ENCODE assay signal across 8 cellular contexts in genomic region chr13:36297600-36298338, GRCh38. TPM values are rescaled to one million over a fixed set of nuclear protein-coding genes. Genes with fewer than 3 reads are reported as not detected.
DNase-seq lines count a peak whose midpoint lies in the region; ATAC-seq and TF ChIP-seq lines count a peak whose summit lies in the region.

Gene CCDC169 (minus strand): TSS chr13:36297814. CDS start chr13:36297719, 95 bp downstream.

- TF ChIP-seq CTCF in BJ (IDR thresholded peaks at IDR 0.05; ENCODE audit: insufficient read depth, low read depth, low read length) (no peak), spleen (IDR thresholded peaks at IDR 0.05 in 8 of 11, conservative IDR thresholded peaks at IDR 0.05 in 3 of 11) (no peak)

- peaks cover 0 to 20% (median 10%) of the 10 kb centered on the region in 6 donors for H3K4me1 ChIP-seq in spleen

- H3K27me3 ChIP-seq in BJ (ENCODE audit: control insufficient read depth, insufficient read depth, low read length) (no peaks in the 10 kb centered on the region), spleen (replicated peaks in 1 of 7) (peaks cover 0 to 29% (median 0%) of the 10 kb centered on the region in 7 donors)

- peak within 1 kb of the TSS; percentile 61 for H3K4me3 ChIP-seq in BJ (ENCODE audit: low read depth, low read length)
- H3K4me3 ChIP-seq in spleen: peak within 1 kb of the TSS; percentile 36 to 73 (median 48)

- H3K27ac ChIP-seq in caudate nucleus (ENCODE audit: low read depth, low read length) (no peak within 1 kb of the TSS), spleen (peak within 1 kb of the TSS in 1 of 8 donors; percentile 27)

- intact Hi-C loops in spleen (cut with DNase I; ENCODE audit: low total_unique reads): no loop called here

- no peaks in the 10 kb centered on the region for H3K9me3 ChIP-seq in spleen

- H3K36me3 ChIP-seq in BJ (ENCODE audit: control insufficient read depth, insufficient read depth, low read length) (no peaks in the 10 kb centered on the region), spleen (peaks cover 0 to 16% (median 0%) of the 10 kb centered on the region in 6 donors)

- 1 to 5% (median 2%) methylated on average over 29 to 43 of the region's 43 CpGs for WGBS in spleen, 5 donors

- no peak for TF ChIP-seq POLR2A in spleen (IDR thresholded peaks at IDR 0.05)

- no peak for DNase-seq in BJ (ENCODE audit: low read depth)
- DNase-seq in NCI-H1105 (lab: John Stamatoyannopoulos, UW): peak; percentile 37
- peak in 58 of 61 donors; percentile 2 to 76 (median 45) for DNase-seq in caudate nucleus (lab: John Stamatoyannopoulos, UW)
- DNase-seq in inferior parietal cortex (ENCODE audit: extremely low spot score): peak; percentile 46
- DNase-seq in spleen: peak; percentile 90

- POLR2A ChIA-PET in BJ (lab: Charles Lee): no interaction called here

- ATAC-seq in GM21528 (IDR thresholded peaks at IDR 0.05; ENCODE audit: low FRiP score, unreplicated experiment) (peak; percentile 58), GM19328 (IDR thresholded peaks at IDR 0.05; ENCODE audit: unreplicated experiment) (no peak)
- ATAC-seq in activated CD4-positive, CD25-positive, alpha-beta regulatory T cell treated with anti-CD3 and anti-CD28 coated beads, Interleukin-2, amount 50 U/mL, for 24 hours: peak; percentile 73 to 81

- CTCF ChIA-PET in BJ (lab: Yijun Ruan, JAX): interaction anchor here (0.7 to 2.2 kb wide), 6 partner anchors 9 to 321 kb away, joined by 3 to 16 read pairs (median 4); partner anchors contain the start of gene SPART

RNA-seq across cellular contexts. Expression of gene CCDC169, which starts in this region (rescaled TPM):
- 0.28 and 0.93 TPM in 2 replicates for polyA plus RNA-seq in BJ (2011; rRNA removed)
- 0.52 and 0.72 TPM in 2 replicates for polyA minus RNA-seq in BJ (2011; rRNA and poly(A)+ RNA removed)
- under 1 TPM in 3 of 7 donors, not detected in 4; 0.17 to 0.44 (median 0.43) TPM for total RNA-seq in spleen
- under 1 TPM; 0.06 to 0.10 (median 0.09) TPM for polyA plus RNA-seq in spleen

Comparison
In these comparisons a context has a peak if more than half of its experiments do, and no peak if none do; other contexts are left out.
1. Peak in DNase-seq and H3K4me3 ChIP-seq in spleen; RNA of the gene not detected or under 1 TPM.